ENCODE assay signal across 8 cellular contexts in genomic region chr4:101346562-101347266, GRCh38. TPM values are rescaled to one million over a fixed set of nuclear protein-coding genes. Genes with fewer than 3 reads are reported as not detected.
A peak's percentile ranks its signal among the peaks of the same experiment; 100 is the strongest.
DNase-seq lines count a peak whose midpoint lies in the region; ATAC-seq, FAIRE-seq and TF ChIP-seq lines count a peak whose summit lies in the region.

No MANE protein-coding gene starts in this region.

- peak overlapping the region; percentile 78 for H2AFZ ChIP-seq in DND-41 (ENCODE audit: low read depth, low read length)

- 0 to 1% methylated on average over 8 to 79 of the region's 80 CpGs for WGBS in body of pancreas, 2 donors

- H3K27me3 ChIP-seq in DND-41 (ENCODE audit: insufficient read depth, low read length, poor library complexity) (no peaks in the 10 kb centered on the region), body of pancreas (no peaks in the 10 kb centered on the region), iPS-18a (ENCODE audit: control insufficient read depth, insufficient read depth, low read length) (peaks cover 22% of the 10 kb centered on the region), skeletal muscle satellite cell (ENCODE audit: control insufficient read depth, insufficient read depth, low read length) (no peaks in the 10 kb centered on the region)

- intact Hi-C loops in body of pancreas (cut with DNase I), result loop anchor here (10.0 kb wide), 1 partner anchor 52 kb away; no protein-coding TSS in a partner anchor

- H3K4me1 Mint-ChIP-seq in IgD-negative memory B cell (peaks cover 29 to 41% (median 33%) of the 10 kb centered on the region in 3 donors), T-cell (peaks cover 36 to 47% (median 43%) of the 10 kb centered on the region in 3 donors)

- H3K36me3 Mint-ChIP-seq in IgD-negative memory B cell (no peaks in the 10 kb centered on the region), T-cell (no peaks in the 10 kb centered on the region)

- H3K9me3 Mint-ChIP-seq in IgD-negative memory B cell (no peaks in the 10 kb centered on the region), T-cell (no peaks in the 10 kb centered on the region)

- ATAC-seq in DND-41 (ENCODE audit: insufficient read depth, low read depth) (peak; percentile 27), GM21529 (IDR thresholded peaks at IDR 0.05; ENCODE audit: unreplicated experiment) (peak; percentile 10), T-cell (replicated peaks in 1 of 4) (peak; percentile 28 to 41 (median 36)), body of pancreas (peak; percentile 26)

- H3K9ac ChIP-seq in DND-41 (ENCODE audit: low read depth, low read length) (peak overlapping the region; percentile 92), iPS-18a (ENCODE audit: low read length) (peak overlapping the region; percentile 56), skeletal muscle satellite cell (ENCODE audit: low read depth, low read length) (peak overlapping the region; percentile 89)

- peak; percentile 69 for DNase-seq in DND-41
- peak in 27 of 34 experiments; percentile 9 to 70 (median 58) for DNase-seq in T-cell
- DNase-seq in body of pancreas, result peak; percentile 58 to 79 (median 67)
- no peak for DNase-seq in GM19239 (ENCODE audit: insufficient read length, low spot score)

- TF ChIP-seq CTCF in DND-41 (IDR thresholded peaks at IDR 0.05; ENCODE audit: borderline replicate concordance, extremely low read depth, low read length, poor library complexity, severe bottlenecking) (no peak), body of pancreas (IDR thresholded peaks at IDR 0.05) (peak in 3 of 7 experiments; percentile 10 to 27 (median 12))

- H4K20me1 ChIP-seq in DND-41 (ENCODE audit: insufficient read depth, low read length), result peaks cover 12% of the 10 kb centered on the region; the same call in 1 of the 2 replicates

- H3K4me3 ChIP-seq in DND-41 (ENCODE audit: low read depth in 1 of 2, low read length in 2 of 2) (peak overlapping the region; percentile 84 to 98), body of pancreas (peak overlapping the region; percentile 90 to 93), iPS-18a (ENCODE audit: low read length) (peak overlapping the region; percentile 87), skeletal muscle satellite cell (ENCODE audit: low read length) (peak overlapping the region; percentile 93)

- H3K4me1 ChIP-seq in DND-41 (ENCODE audit: insufficient read depth, low read length) (peaks cover 29% of the 10 kb centered on the region), body of pancreas (peaks cover 25% of the 10 kb centered on the region), iPS-18a (ENCODE audit: control insufficient read depth, low read depth, low read length) (peaks cover 18% of the 10 kb centered on the region), skeletal muscle satellite cell (ENCODE audit: control insufficient read depth, insufficient read depth, low read length) (peaks cover 26% of the 10 kb centered on the region)

- H3K9me3 ChIP-seq in DND-41 (ENCODE audit: insufficient read depth, low read length, severe bottlenecking), result no peaks in the 10 kb centered on the region
- no peaks in the 10 kb centered on the region for H3K9me3 ChIP-seq in body of pancreas
- H3K9me3 ChIP-seq in iPS-18a (ENCODE audit: control insufficient read depth, low read depth, low read length), result no peaks in the 10 kb centered on the region
- no peaks in the 10 kb centered on the region for H3K9me3 ChIP-seq in skeletal muscle satellite cell (replicated peaks; ENCODE audit: low read length)

- POLR2A ChIA-PET in T-cell (lab: Charles Lee), result interaction anchor here (0.6 to 1.2 kb wide), 6 partner anchors 8 to 230 kb away, joined by 3 to 5 read pairs (median 4); no protein-coding TSS in a partner anchor

- H3K27ac ChIP-seq in DND-41 (ENCODE audit: low read length) (peak overlapping the region; percentile 85), body of pancreas (peak overlapping the region; percentile 94 to 99 (median 96)), iPS-18a (ENCODE audit: low read length) (no peak overlapping the region)

- CTCF ChIA-PET in T-cell (lab: Charles Lee), result interaction anchor here in 1 of 2 donors (0.6 to 1.3 kb wide), 2 partner anchors 20 kb away, joined by 3 to 6 read pairs; no protein-coding TSS in a partner anchor

- H3K36me3 ChIP-seq in DND-41 (ENCODE audit: insufficient read depth, low read length) (no peaks in the 10 kb centered on the region; the same call in 1 of the 2 replicates), body of pancreas (replicated peaks in 1 of 2; ENCODE audit: insufficient read depth in 1 of 2, low read depth in 2 of 2) (no peaks in the 10 kb centered on the region), iPS-18a (ENCODE audit: control insufficient read depth, low read depth, low read length) (no peaks in the 10 kb centered on the region), skeletal muscle satellite cell (ENCODE audit: insufficient read depth, low read length) (no peaks in the 10 kb centered on the region)

- peak overlapping the region; percentile 92 to 97 (median 95) for H3K27ac Mint-ChIP-seq in IgD-negative memory B cell
- peak overlapping the region; percentile 86 to 89 for H3K27ac Mint-ChIP-seq in T-cell

- H3K4me2 ChIP-seq in DND-41 (ENCODE audit: insufficient read depth, low read length), result peak overlapping the region; percentile 82
- peak overlapping the region; percentile 79 for H3K4me2 ChIP-seq in skeletal muscle satellite cell (ENCODE audit: low read length)

- FAIRE-seq in GM19239 (lab: Jason Lieb, UNC), result no peak

- H3K4me3 Mint-ChIP-seq in IgD-negative memory B cell, result peak overlapping the region; percentile 94 to 99 (median 96)
- H3K4me3 Mint-ChIP-seq in T-cell, result peak overlapping the region; percentile 92 to 98 (median 95)

- H3K79me2 ChIP-seq in DND-41 (ENCODE audit: insufficient read depth, low read length), result peaks cover 47% of the 10 kb centered on the region

- TF ChIP-seq POLR2A in body of pancreas (IDR thresholded peaks at IDR 0.05), result peak in 2 of 3 donors; percentile 26 to 33

- H3K27me3 Mint-ChIP-seq in IgD-negative memory B cell (no peaks in the 10 kb centered on the region), T-cell (peaks cover 5 to 18% of the 10 kb centered on the region in 2 donors)

RNA-seq across cellular contexts. Expression of gene PPP3CA, which starts 0.6 kb away (rescaled TPM):
- 18.0 TPM for polyA plus RNA-seq in IgD-negative memory B cell
- total RNA-seq in T-cell (10 to 100 TPM; 28.2 to 35.7 (median 33.5) TPM), body of pancreas (10 to 100 TPM; 13.7 to 20.8 TPM)
- total RNA-seq in skeletal muscle satellite cell (2012; rRNA removed), result 38.2 and 43.3 TPM in 2 replicates
